8 cellular contexts compared by ENCODE assay signal in genomic region chr17:37359682-37360188, GRCh38. TPM values are rescaled to one million over a fixed set of nuclear protein-coding genes. Genes with fewer than 3 reads are reported as not detected.
DNase-seq lines count a peak whose midpoint lies in the region; ATAC-seq lines count a peak whose summit lies in the region.

No MANE protein-coding gene starts in this region.

- no peak for ATAC-seq in stimulated activated naive CD8-positive, alpha-beta T cell treated with anti-CD3 and anti-CD28 coated beads, Interleukin-15, amount 100 ng/mL, for 72 hours

- H3K36me3 Mint-ChIP-seq in T-helper 1 cell treated with Interleukin-12 subunit alpha and Interleukin-12 subunit beta and Interleukin-4 antibody, amounts not matched to agents 30 μg/mL and 1 μg/mL, for 36 hours (ENCODE audit: low read depth), result no peaks in the 10 kb centered on the region
- H3K36me3 Mint-ChIP-seq in activated naive CD8-positive, alpha-beta T cell treated with anti-CD3 and anti-CD28 coated beads for 36 hours, result peaks cover 8% of the 10 kb centered on the region
- no peaks in the 10 kb centered on the region for H3K36me3 Mint-ChIP-seq in immature natural killer cell

- no peaks in the 10 kb centered on the region for H3K27me3 Mint-ChIP-seq in T-helper 1 cell treated with Interleukin-12 subunit alpha and Interleukin-12 subunit beta and Interleukin-4 antibody, amounts not matched to agents 30 μg/mL and 1 μg/mL, for 36 hours (ENCODE audit: low read depth)
- H3K27me3 Mint-ChIP-seq in activated naive CD8-positive, alpha-beta T cell treated with anti-CD3 and anti-CD28 coated beads for 36 hours, result no peaks in the 10 kb centered on the region
- H3K27me3 Mint-ChIP-seq in immature natural killer cell (ENCODE audit: low read depth in 3 of 3), result peaks cover 0 to 3% (median 0%) of the 10 kb centered on the region in 3 donors
- H3K27me3 Mint-ChIP-seq in stimulated activated naive CD8-positive, alpha-beta T cell treated with anti-CD3 and anti-CD28 coated beads, Interleukin-15, amount 100 ng/mL, for 72 hours, result no peaks in the 10 kb centered on the region

- H3K9me3 Mint-ChIP-seq in T-helper 1 cell treated with Interleukin-12 subunit alpha and Interleukin-12 subunit beta and Interleukin-4 antibody, amounts not matched to agents 30 μg/mL and 1 μg/mL, for 36 hours, result no peaks in the 10 kb centered on the region
- no peaks in the 10 kb centered on the region for H3K9me3 Mint-ChIP-seq in activated naive CD8-positive, alpha-beta T cell treated with anti-CD3 and anti-CD28 coated beads for 36 hours
- H3K9me3 Mint-ChIP-seq in immature natural killer cell, result no peaks in the 10 kb centered on the region
- H3K9me3 Mint-ChIP-seq in stimulated activated naive CD8-positive, alpha-beta T cell treated with anti-CD3 and anti-CD28 coated beads, Interleukin-15, amount 100 ng/mL, for 72 hours, result no peaks in the 10 kb centered on the region

- H3K4me1 Mint-ChIP-seq in T-helper 1 cell treated with Interleukin-12 subunit alpha and Interleukin-12 subunit beta and Interleukin-4 antibody, amounts not matched to agents 30 μg/mL and 1 μg/mL, for 36 hours (ENCODE audit: low read depth), result peaks cover 25% of the 10 kb centered on the region
- peaks cover 26% of the 10 kb centered on the region for H3K4me1 Mint-ChIP-seq in activated naive CD8-positive, alpha-beta T cell treated with anti-CD3 and anti-CD28 coated beads for 36 hours
- H3K4me1 Mint-ChIP-seq in immature natural killer cell, result peaks cover 16 to 18% of the 10 kb centered on the region in 2 donors
- peaks cover 30% of the 10 kb centered on the region for H3K4me1 Mint-ChIP-seq in stimulated activated naive CD8-positive, alpha-beta T cell treated with anti-CD3 and anti-CD28 coated beads, Interleukin-15, amount 100 ng/mL, for 72 hours

- DNase-seq in T-helper 1 cell (no peak), immature natural killer cell (no peak), UCSD-AML1 (lab: John Stamatoyannopoulos, UW; ENCODE audit: unreplicated experiment) (no peak), DMS53 treated with DMSO at 0.1 percent for 48 hours (lab: John Stamatoyannopoulos, UW; ENCODE audit: unreplicated experiment) (no peak), LoVo (ENCODE audit: low spot score) (no peak)
- no peak for DNase-seq in activated naive CD8-positive, alpha-beta T cell treated with anti-CD3 and anti-CD28 coated beads for 36 hours
- no peak for DNase-seq in stimulated activated naive CD8-positive, alpha-beta T cell treated with anti-CD3 and anti-CD28 coated beads, Interleukin-15, amount 100 ng/mL, for 72 hours

- H3K27ac Mint-ChIP-seq in T-helper 1 cell treated with Interleukin-12 subunit alpha and Interleukin-12 subunit beta and Interleukin-4 antibody, amounts not matched to agents 30 μg/mL and 1 μg/mL, for 36 hours, result peak overlapping the region; percentile 69
- peak overlapping the region; percentile 82 for H3K27ac Mint-ChIP-seq in activated naive CD8-positive, alpha-beta T cell treated with anti-CD3 and anti-CD28 coated beads for 36 hours
- H3K27ac Mint-ChIP-seq in immature natural killer cell, result peak overlapping the region; percentile 78 to 89 (median 86)
- peak overlapping the region; percentile 76 to 91 for H3K27ac Mint-ChIP-seq in stimulated activated naive CD8-positive, alpha-beta T cell treated with anti-CD3 and anti-CD28 coated beads, Interleukin-15, amount 100 ng/mL, for 72 hours

- H3K4me3 Mint-ChIP-seq in T-helper 1 cell treated with Interleukin-12 subunit alpha and Interleukin-12 subunit beta and Interleukin-4 antibody, amounts not matched to agents 30 μg/mL and 1 μg/mL, for 36 hours, result peak overlapping the region; percentile 64
- peak overlapping the region; percentile 75 for H3K4me3 Mint-ChIP-seq in activated naive CD8-positive, alpha-beta T cell treated with anti-CD3 and anti-CD28 coated beads for 36 hours
- H3K4me3 Mint-ChIP-seq in immature natural killer cell, result peak overlapping the region; percentile 77 to 86 (median 82)
- H3K4me3 Mint-ChIP-seq in stimulated activated naive CD8-positive, alpha-beta T cell treated with anti-CD3 and anti-CD28 coated beads, Interleukin-15, amount 100 ng/mL, for 72 hours, result peak overlapping the region; percentile 94 to 97

RNA-seq across cellular contexts. Expression of gene C17orf78, which starts 16.1 kb away (rescaled TPM):
- total RNA-seq in activated naive CD8-positive, alpha-beta T cell treated with anti-CD3 and anti-CD28 coated beads for 36 hours, result not detected
- polyA plus RNA-seq in immature natural killer cell, result not detected

RNA-seq across cellular contexts. Expression of gene ACACA, which starts 46.9 kb away (rescaled TPM):
- 10 to 100 TPM; 68.3 to 76.3 TPM for total RNA-seq in activated naive CD8-positive, alpha-beta T cell treated with anti-CD3 and anti-CD28 coated beads for 36 hours
- polyA plus RNA-seq in immature natural killer cell, result 1 to 10 TPM; 3.3 to 7.0 (median 3.9) TPM

RNA-seq across cellular contexts. Expression of gene TADA2A, which starts 47.0 kb away (rescaled TPM):
- total RNA-seq in activated naive CD8-positive, alpha-beta T cell treated with anti-CD3 and anti-CD28 coated beads for 36 hours, result 10 to 100 TPM; 41.6 to 41.8 TPM
- 10 to 100 TPM in 1 of 3 donors, 1 to 10 TPM in 2; 3.3 to 16.0 (median 4.0) TPM for polyA plus RNA-seq in immature natural killer cell
